Comparison of ENCODE assay signal across 8 cellular contexts in genomic region chr5:42993516-42994284, GRCh38. TPM values are rescaled to one million over a fixed set of nuclear protein-coding genes. Genes with fewer than 3 reads are reported as not detected.
DNase-seq lines count a peak whose midpoint lies in the region; ATAC-seq, FAIRE-seq and TF ChIP-seq lines count a peak whose summit lies in the region.

No MANE protein-coding gene starts in this region.

- CTCF ChIA-PET in PC-3 (lab: Charles Lee): no interaction called here

- TF ChIP-seq CTCF in 22Rv1 (IDR thresholded peaks at IDR 0.05) (no peak), RWPE2 (IDR thresholded peaks at IDR 0.05; ENCODE audit: poor library complexity, severe bottlenecking) (no peak), ascending aorta (IDR thresholded peaks at IDR 0.05) (peak in 1 of 3 experiments; percentile 6), kidney (IDR thresholded peaks at IDR 0.05; ENCODE audit: borderline replicate concordance, extremely low read depth, insufficient read depth) (no peak), PC-3 (conservative IDR thresholded peaks at IDR 0.05; ENCODE audit: low read depth, low read length) (no peak)

- peak overlapping the region; percentile 21 to 28 for H3K9ac ChIP-seq in kidney (ENCODE audit: low read length in 2 of 2)
- no peak overlapping the region for H3K9ac ChIP-seq in PC-3 (ENCODE audit: low read length)

- no peaks in the 10 kb centered on the region for H3K79me2 ChIP-seq in PC-3 (ENCODE audit: low read length)

- no peak for DNase-seq in RWPE2 (ENCODE audit: low spot score)
- DNase-seq in ascending aorta (ENCODE audit: low spot score in 2 of 2): peak in 1 of 2 donors; percentile 70
- no peak for DNase-seq in kidney
- DNase-seq in stimulated activated CD8-positive, alpha-beta memory T cell treated with anti-CD3 and anti-CD28 coated beads, Interleukin-4, amount 100 ng/mL, for 48 hours: peak; percentile 68
- no peak for DNase-seq in PC-3
- no peak for DNase-seq in NCI-H146 treated with DMSO at 0.1 percent for 48 hours (lab: John Stamatoyannopoulos, UW; ENCODE audit: unreplicated experiment)

- H3K4me2 ChIP-seq in PC-3 (ENCODE audit: low read length): no peak overlapping the region

- no peaks in the 10 kb centered on the region for H3K9me2 ChIP-seq in PC-3 (replicated peaks; ENCODE audit: low read length)

- no peak for FAIRE-seq in kidney (lab: Jason Lieb, UNC)

- POLR2A ChIA-PET in PC-3 (lab: Charles Lee; ENCODE audit: unreplicated experiment): no interaction called here

- intact Hi-C loops in ascending aorta (cut with DNase I) (loop anchor here (2.0 kb wide), 4 partner anchors 15 to 127 kb away; partner anchors contain the start of genes ANXA2R and ZNF131), kidney (cut with DNase I) (no loop called here), PC-3 (cut with micrococcal nuclease) (no loop called here)

- ATAC-seq in GM21447 (IDR thresholded peaks at IDR 0.05; ENCODE audit: unreplicated experiment): peak; percentile 4
- ATAC-seq in RWPE2 (ENCODE audit: low read depth): no peak
- ATAC-seq in PC-3: no peak

- H3K27ac ChIP-seq in 22Rv1 (peak overlapping the region; percentile 26; the same call in 1 of the 2 replicates), RWPE2 (ENCODE audit: poor library complexity, severe bottlenecking) (peak overlapping the region; percentile 68), ascending aorta (peak overlapping the region; percentile 90 to 97), kidney (ENCODE audit: low read depth in 2 of 2, low read length in 2 of 2) (peak overlapping the region; percentile 68 to 78), PC-3 (ENCODE audit: low read length) (no peak overlapping the region)

- H4K20me1 ChIP-seq in PC-3 (ENCODE audit: low read length): no peaks in the 10 kb centered on the region

- H3K9me3 ChIP-seq in RWPE2 (ENCODE audit: severe bottlenecking) (peaks cover 3% of the 10 kb centered on the region), ascending aorta (no peaks in the 10 kb centered on the region), kidney (ENCODE audit: control insufficient read depth in 1 of 2, low read length in 2 of 2) (peaks cover 0 to 12% of the 10 kb centered on the region in 2 donors), PC-3 (ENCODE audit: low read length) (no peaks in the 10 kb centered on the region)

- H3F3A ChIP-seq in PC-3 (ENCODE audit: low read length, unreplicated experiment): no peaks in the 10 kb centered on the region

- H2AFZ ChIP-seq in PC-3 (ENCODE audit: low read length): no peak overlapping the region

- H3K36me3 ChIP-seq in RWPE2 (ENCODE audit: low read depth) (no peaks in the 10 kb centered on the region), ascending aorta (no peaks in the 10 kb centered on the region), kidney (ENCODE audit: control insufficient read depth in 1 of 2, insufficient read depth in 2 of 2, low read length in 2 of 2) (no peaks in the 10 kb centered on the region), PC-3 (ENCODE audit: low read depth, low read length) (no peaks in the 10 kb centered on the region)

- H3K4me1 ChIP-seq in RWPE2 (ENCODE audit: insufficient read depth, poor library complexity, severe bottlenecking) (peaks cover 10% of the 10 kb centered on the region), ascending aorta (peaks cover 0 to 4% of the 10 kb centered on the region in 2 donors), kidney (ENCODE audit: control insufficient read depth in 1 of 2, insufficient read depth in 1 of 2, low read depth in 1 of 2, low read length in 2 of 2) (peaks cover 3 to 4% of the 10 kb centered on the region in 2 donors), PC-3 (ENCODE audit: insufficient read depth, low read length) (no peaks in the 10 kb centered on the region)

- H3K4me3 ChIP-seq in RWPE2 (ENCODE audit: severe bottlenecking) (peak overlapping the region; percentile 35), ascending aorta (peak overlapping the region; percentile 52 to 72), kidney (ENCODE audit: low read length in 2 of 2) (peak overlapping the region; percentile 47 to 49), PC-3 (ENCODE audit: low read length) (no peak overlapping the region)

- no peaks in the 10 kb centered on the region for H3K27me3 ChIP-seq in RWPE2 (ENCODE audit: insufficient read depth, poor library complexity, severe bottlenecking)
- no peaks in the 10 kb centered on the region for H3K27me3 ChIP-seq in ascending aorta
- no peaks in the 10 kb centered on the region for H3K27me3 ChIP-seq in PC-3 (ENCODE audit: low read length)

- no TSS peak for BruUV-seq in PC-3 (replicated peaks; lab: Mats Ljungman, UMichigan)

RNA-seq across cellular contexts. Expression of gene ANXA2R, which starts 46.4 kb away (rescaled TPM):
- 5.1 TPM for total RNA-seq in ascending aorta
- total RNA-seq in kidney: 4.6 TPM
- polyA plus RNA-seq in kidney (ENCODE audit: insufficient read depth, low read depth, low replicate concordance): 2.0 TPM
- 4.8 and 8.9 TPM in 2 replicates for total RNA-seq in PC-3 (2014; rRNA removed)
